ENCODE assay signal across 22 cellular contexts in the genomic region with DNA sequence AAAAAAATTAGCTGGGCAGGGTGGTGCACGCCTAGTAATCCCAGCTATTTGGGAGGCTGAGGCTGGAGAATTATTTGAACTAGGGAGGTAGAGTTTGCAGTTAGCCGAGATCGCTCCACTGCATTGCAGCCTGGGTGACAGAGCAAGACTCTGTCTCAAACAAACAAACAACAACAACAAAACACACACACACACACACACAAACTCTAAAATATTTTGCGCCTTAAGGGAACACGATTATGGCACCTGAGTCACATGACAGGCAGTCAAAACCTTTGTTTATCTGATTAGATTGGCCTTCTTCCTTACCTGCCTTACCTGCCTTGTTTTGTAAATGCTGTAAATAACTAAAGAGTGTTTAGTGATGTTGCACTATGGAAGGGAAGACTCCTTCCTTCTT.
"Had no signal": no experiment of that assay in that cellular context is flagged by ENCODE, and none has a peak within 500 bp of the region (broad histone marks: within the 10 kb centered on the region; RNA-seq: fewer than 3 reads in every experiment).

No MANE protein-coding gene starts in this region.

- DNase-seq: colonic mucosa; cortex of kidney; dermis blood vessel endothelial cell; dorsolateral prefrontal cortex; effector CD4-positive, alpha-beta T cell; effector CD8-positive, alpha-beta T cell; effector memory CD4-positive, alpha-beta T cell; effector memory CD8-positive, alpha-beta T cell; endodermal cell; erythroblast; esophagus squamous epithelium; foreskin keratinocyte; foreskin melanocyte; gastrocnemius medialis; glutamatergic neuron; head of caudate nucleus; heart left ventricle; heart right ventricle had no signal

- H3K36me3 ChIP-seq: colonic mucosa, esophagus muscularis mucosa, esophagus squamous epithelium, gastrocnemius medialis, gastroesophageal sphincter, heart right ventricle had no signal

- H3K4me1 ChIP-seq: colonic mucosa, esophagus muscularis mucosa, esophagus squamous epithelium, foreskin keratinocyte, gastrocnemius medialis, gastroesophageal sphincter, heart left ventricle, heart right ventricle had no signal

- H3K9me3 ChIP-seq: colonic mucosa, esophagus muscularis mucosa, esophagus squamous epithelium, gastrocnemius medialis, gastroesophageal sphincter, heart left ventricle, heart right ventricle had no signal

- H3K27ac ChIP-seq: colonic mucosa, coronary artery, dorsolateral prefrontal cortex, epithelial cell of prostate, esophagus muscularis mucosa, esophagus squamous epithelium, foreskin keratinocyte, gastrocnemius medialis, gastroesophageal sphincter, heart left ventricle, heart right ventricle had no signal

- H3K27me3 ChIP-seq: colonic mucosa, dorsolateral prefrontal cortex, esophagus muscularis mucosa, esophagus squamous epithelium, foreskin keratinocyte, gastrocnemius medialis, gastroesophageal sphincter, heart left ventricle, heart right ventricle had no signal

- H3K4me3 ChIP-seq: colonic mucosa, coronary artery, dorsolateral prefrontal cortex, esophagus muscularis mucosa, esophagus squamous epithelium, gastrocnemius medialis, gastroesophageal sphincter, heart left ventricle, heart right ventricle had no signal
